Comparison of ENCODE assay signal across 1 cellular context in genomic region chr2:25954199-25954752, GRCh38.
A peak's percentile ranks its signal among the peaks of the same experiment; 100 is the strongest.
TF ChIP-seq lines count a peak whose summit lies in the region.

No MANE protein-coding gene starts in this region.

TF ChIP-seq in HepG2, 621 proteins besides CTCF, POLR2A, EP300 and RAD21 (continued from another document and continues in another):
- TF ChIP-seq ZBTB25 (CRISPR knock-in tag; IDR thresholded peaks at IDR 0.05) (no peak), TBX3 (IDR thresholded peaks at IDR 0.05; ENCODE audit: borderline replicate concordance) (no peak), MIER2 (CRISPR knock-in tag; IDR thresholded peaks at IDR 0.05) (0 out of 2 replicates have a peak, but pooled peaks have one; percentile 20), ZNF619 (CRISPR knock-in tag; IDR thresholded peaks at IDR 0.05) (no peak), REXO4 (CRISPR knock-in tag; IDR thresholded peaks at IDR 0.05; ENCODE audit: borderline replicate concordance) (no peak), GABPB1 (CRISPR knock-in tag; IDR thresholded peaks at IDR 0.05) (0 out of 2 replicates have a peak, but pooled peaks have one; percentile 14), GATAD2A (CRISPR knock-in tag; IDR thresholded peaks at IDR 0.05) (no peak), HIC2 (CRISPR knock-in tag; IDR thresholded peaks at IDR 0.05; ENCODE audit: low read depth) (peak; percentile 48), PAWR (CRISPR knock-in tag; IDR thresholded peaks at IDR 0.05; ENCODE audit: borderline replicate concordance) (no peak), KAT8 (CRISPR knock-in tag; IDR thresholded peaks at IDR 0.05) (no peak), ZMYM4 (CRISPR knock-in tag; IDR thresholded peaks at IDR 0.05) (peak; percentile 47; the same call in 1 of the 2 replicates), ZNF557 (CRISPR knock-in tag; IDR thresholded peaks at IDR 0.05) (no peak), PHF21A (CRISPR knock-in tag; IDR thresholded peaks at IDR 0.05) (peak; percentile 31; the same call in 1 of the 2 replicates), ZNF329 (CRISPR knock-in tag; IDR thresholded peaks at IDR 0.05; ENCODE audit: low read depth) (no peak), RBAK (CRISPR knock-in tag; IDR thresholded peaks at IDR 0.05) (no peak), ZNF790 (CRISPR knock-in tag; IDR thresholded peaks at IDR 0.05; ENCODE audit: borderline replicate concordance) (no peak), SMAD1 (CRISPR knock-in tag; IDR thresholded peaks at IDR 0.05; ENCODE audit: borderline replicate concordance, low read depth) (no peak), RBM22 (optimal IDR thresholded peaks at IDR 0.05; ENCODE audit: low read length) (no peak), POLR2G (IDR thresholded peaks at IDR 0.05; ENCODE audit: low read depth, low read length) (no peak), AGO2 (optimal IDR thresholded peaks at IDR 0.05; ENCODE audit: low read depth, low read length) (no peak), PHF5A (CRISPR knock-in tag; IDR thresholded peaks at IDR 0.05; ENCODE audit: low read depth, unreplicated experiment) (no peak), ZFX (CRISPR knock-in tag; IDR thresholded peaks at IDR 0.05; ENCODE audit: low read depth) (peak; percentile 46), ZBTB20 (CRISPR knock-in tag; IDR thresholded peaks at IDR 0.05; ENCODE audit: borderline replicate concordance, low read depth) (0 out of 2 replicates have a peak, but pooled peaks have one; percentile 7), SOX6 (IDR thresholded peaks at IDR 0.05) (no peak), SOX6 (CRISPR knock-in tag; IDR thresholded peaks at IDR 0.05) (peak; percentile 77), CBX2 (IDR thresholded peaks at IDR 0.05; ENCODE audit: low read depth, low read length) (no peak), CBX2 (CRISPR knock-in tag; IDR thresholded peaks at IDR 0.05; ENCODE audit: low read depth) (no peak), KDM5B (CRISPR knock-in tag; IDR thresholded peaks at IDR 0.05; ENCODE audit: borderline replicate concordance) (peak; percentile 59; the same call in 1 of the 2 replicates), CREB3 (CRISPR knock-in tag; IDR thresholded peaks at IDR 0.05) (no peak), PATZ1 (CRISPR knock-in tag; IDR thresholded peaks at IDR 0.05) (peak; percentile 82), SALL1 (CRISPR knock-in tag; IDR thresholded peaks at IDR 0.05) (peak; percentile 59), TBX2 (CRISPR knock-in tag; IDR thresholded peaks at IDR 0.05; ENCODE audit: borderline replicate concordance) (peak; percentile 40; the same call in 1 of the 2 replicates), ZNF235 (CRISPR knock-in tag; IDR thresholded peaks at IDR 0.05; ENCODE audit: borderline replicate concordance) (0 out of 2 replicates have a peak, but pooled peaks have one; percentile 50), PITX1 (CRISPR knock-in tag; IDR thresholded peaks at IDR 0.05) (0 out of 2 replicates have a peak, but pooled peaks have one; percentile 5), NFE2 (CRISPR knock-in tag; IDR thresholded peaks at IDR 0.05) (no peak), ZNF598 (CRISPR knock-in tag; IDR thresholded peaks at IDR 0.05; ENCODE audit: borderline replicate concordance) (peak; percentile 79; the same call in 1 of the 2 replicates), ZEB1 (IDR thresholded peaks at IDR 0.05; ENCODE audit: insufficient replicate concordance, low read depth) (no peak), ZNF563 (CRISPR knock-in tag; IDR thresholded peaks at IDR 0.05) (no peak), IRF2 (CRISPR knock-in tag; IDR thresholded peaks at IDR 0.05) (no peak), FIP1L1 (IDR thresholded peaks at IDR 0.05; ENCODE audit: borderline replicate concordance, insufficient read depth, low read depth, low read length) (no peak), ZNF224 (CRISPR knock-in tag; IDR thresholded peaks at IDR 0.05) (peak; percentile 44; the same call in 1 of the 2 replicates), MYC (CRISPR knock-in tag; IDR thresholded peaks at IDR 0.05; ENCODE audit: borderline replicate concordance) (peak; percentile 36; the same call in 1 of the 2 replicates), ZNF333 (CRISPR knock-in tag; IDR thresholded peaks at IDR 0.05; ENCODE audit: borderline replicate concordance) (no peak), ZNF883 (CRISPR knock-in tag; IDR thresholded peaks at IDR 0.05; ENCODE audit: not compliant biosample characterization) (peak; percentile 71)
- TF ChIP-seq, protein P1, sequence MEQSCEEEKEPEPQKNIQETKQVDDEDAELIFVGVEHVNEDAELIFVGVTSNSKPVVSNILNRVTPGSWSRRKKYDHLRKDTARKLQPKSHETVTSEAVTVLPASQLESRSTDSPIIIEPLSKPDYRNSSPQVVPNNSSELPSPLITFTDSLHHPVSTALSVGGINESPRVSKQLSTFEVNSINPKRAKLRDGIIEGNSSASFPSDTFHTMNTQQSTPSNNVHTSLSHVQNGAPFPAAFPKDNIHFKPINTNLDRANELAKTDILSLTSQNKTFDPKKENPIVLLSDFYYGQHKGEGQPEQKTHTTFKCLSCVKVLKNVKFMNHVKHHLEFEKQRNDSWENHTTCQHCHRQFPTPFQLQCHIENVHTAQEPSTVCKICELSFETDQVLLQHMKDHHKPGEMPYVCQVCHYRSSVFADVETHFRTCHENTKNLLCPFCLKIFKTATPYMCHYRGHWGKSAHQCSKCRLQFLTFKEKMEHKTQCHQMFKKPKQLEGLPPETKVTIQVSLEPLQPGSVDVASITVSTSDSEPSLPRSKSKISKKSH (CRISPR knock-in tag; IDR thresholded peaks at IDR 0.05; ENCODE audit: borderline replicate concordance) = peak; percentile 79; the same call in 1 of the 2 replicates
- TF ChIP-seq, protein P2, sequence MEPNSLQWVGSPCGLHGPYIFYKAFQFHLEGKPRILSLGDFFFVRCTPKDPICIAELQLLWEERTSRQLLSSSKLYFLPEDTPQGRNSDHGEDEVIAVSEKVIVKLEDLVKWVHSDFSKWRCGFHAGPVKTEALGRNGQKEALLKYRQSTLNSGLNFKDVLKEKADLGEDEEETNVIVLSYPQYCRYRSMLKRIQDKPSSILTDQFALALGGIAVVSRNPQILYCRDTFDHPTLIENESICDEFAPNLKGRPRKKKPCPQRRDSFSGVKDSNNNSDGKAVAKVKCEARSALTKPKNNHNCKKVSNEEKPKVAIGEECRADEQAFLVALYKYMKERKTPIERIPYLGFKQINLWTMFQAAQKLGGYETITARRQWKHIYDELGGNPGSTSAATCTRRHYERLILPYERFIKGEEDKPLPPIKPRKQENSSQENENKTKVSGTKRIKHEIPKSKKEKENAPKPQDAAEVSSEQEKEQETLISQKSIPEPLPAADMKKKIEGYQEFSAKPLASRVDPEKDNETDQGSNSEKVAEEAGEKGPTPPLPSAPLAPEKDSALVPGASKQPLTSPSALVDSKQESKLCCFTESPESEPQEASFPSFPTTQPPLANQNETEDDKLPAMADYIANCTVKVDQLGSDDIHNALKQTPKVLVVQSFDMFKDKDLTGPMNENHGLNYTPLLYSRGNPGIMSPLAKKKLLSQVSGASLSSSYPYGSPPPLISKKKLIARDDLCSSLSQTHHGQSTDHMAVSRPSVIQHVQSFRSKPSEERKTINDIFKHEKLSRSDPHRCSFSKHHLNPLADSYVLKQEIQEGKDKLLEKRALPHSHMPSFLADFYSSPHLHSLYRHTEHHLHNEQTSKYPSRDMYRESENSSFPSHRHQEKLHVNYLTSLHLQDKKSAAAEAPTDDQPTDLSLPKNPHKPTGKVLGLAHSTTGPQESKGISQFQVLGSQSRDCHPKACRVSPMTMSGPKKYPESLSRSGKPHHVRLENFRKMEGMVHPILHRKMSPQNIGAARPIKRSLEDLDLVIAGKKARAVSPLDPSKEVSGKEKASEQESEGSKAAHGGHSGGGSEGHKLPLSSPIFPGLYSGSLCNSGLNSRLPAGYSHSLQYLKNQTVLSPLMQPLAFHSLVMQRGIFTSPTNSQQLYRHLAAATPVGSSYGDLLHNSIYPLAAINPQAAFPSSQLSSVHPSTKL (CRISPR knock-in tag; IDR thresholded peaks at IDR 0.05) = 0 out of 2 replicates have a peak, but pooled peaks have one; percentile 10
- TF ChIP-seq, protein P3, sequence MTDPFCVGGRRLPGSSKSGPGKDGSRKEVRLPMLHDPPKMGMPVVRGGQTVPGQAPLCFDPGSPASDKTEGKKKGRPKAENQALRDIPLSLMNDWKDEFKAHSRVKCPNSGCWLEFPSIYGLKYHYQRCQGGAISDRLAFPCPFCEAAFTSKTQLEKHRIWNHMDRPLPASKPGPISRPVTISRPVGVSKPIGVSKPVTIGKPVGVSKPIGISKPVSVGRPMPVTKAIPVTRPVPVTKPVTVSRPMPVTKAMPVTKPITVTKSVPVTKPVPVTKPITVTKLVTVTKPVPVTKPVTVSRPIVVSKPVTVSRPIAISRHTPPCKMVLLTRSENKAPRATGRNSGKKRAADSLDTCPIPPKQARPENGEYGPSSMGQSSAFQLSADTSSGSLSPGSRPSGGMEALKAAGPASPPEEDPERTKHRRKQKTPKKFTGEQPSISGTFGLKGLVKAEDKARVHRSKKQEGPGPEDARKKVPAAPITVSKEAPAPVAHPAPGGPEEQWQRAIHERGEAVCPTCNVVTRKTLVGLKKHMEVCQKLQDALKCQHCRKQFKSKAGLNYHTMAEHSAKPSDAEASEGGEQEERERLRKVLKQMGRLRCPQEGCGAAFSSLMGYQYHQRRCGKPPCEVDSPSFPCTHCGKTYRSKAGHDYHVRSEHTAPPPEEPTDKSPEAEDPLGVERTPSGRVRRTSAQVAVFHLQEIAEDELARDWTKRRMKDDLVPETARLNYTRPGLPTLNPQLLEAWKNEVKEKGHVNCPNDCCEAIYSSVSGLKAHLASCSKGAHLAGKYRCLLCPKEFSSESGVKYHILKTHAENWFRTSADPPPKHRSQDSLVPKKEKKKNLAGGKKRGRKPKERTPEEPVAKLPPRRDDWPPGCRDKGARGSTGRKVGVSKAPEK (CRISPR knock-in tag; IDR thresholded peaks at IDR 0.05; ENCODE audit: borderline replicate concordance) = no peak
- TF ChIP-seq, protein P4, sequence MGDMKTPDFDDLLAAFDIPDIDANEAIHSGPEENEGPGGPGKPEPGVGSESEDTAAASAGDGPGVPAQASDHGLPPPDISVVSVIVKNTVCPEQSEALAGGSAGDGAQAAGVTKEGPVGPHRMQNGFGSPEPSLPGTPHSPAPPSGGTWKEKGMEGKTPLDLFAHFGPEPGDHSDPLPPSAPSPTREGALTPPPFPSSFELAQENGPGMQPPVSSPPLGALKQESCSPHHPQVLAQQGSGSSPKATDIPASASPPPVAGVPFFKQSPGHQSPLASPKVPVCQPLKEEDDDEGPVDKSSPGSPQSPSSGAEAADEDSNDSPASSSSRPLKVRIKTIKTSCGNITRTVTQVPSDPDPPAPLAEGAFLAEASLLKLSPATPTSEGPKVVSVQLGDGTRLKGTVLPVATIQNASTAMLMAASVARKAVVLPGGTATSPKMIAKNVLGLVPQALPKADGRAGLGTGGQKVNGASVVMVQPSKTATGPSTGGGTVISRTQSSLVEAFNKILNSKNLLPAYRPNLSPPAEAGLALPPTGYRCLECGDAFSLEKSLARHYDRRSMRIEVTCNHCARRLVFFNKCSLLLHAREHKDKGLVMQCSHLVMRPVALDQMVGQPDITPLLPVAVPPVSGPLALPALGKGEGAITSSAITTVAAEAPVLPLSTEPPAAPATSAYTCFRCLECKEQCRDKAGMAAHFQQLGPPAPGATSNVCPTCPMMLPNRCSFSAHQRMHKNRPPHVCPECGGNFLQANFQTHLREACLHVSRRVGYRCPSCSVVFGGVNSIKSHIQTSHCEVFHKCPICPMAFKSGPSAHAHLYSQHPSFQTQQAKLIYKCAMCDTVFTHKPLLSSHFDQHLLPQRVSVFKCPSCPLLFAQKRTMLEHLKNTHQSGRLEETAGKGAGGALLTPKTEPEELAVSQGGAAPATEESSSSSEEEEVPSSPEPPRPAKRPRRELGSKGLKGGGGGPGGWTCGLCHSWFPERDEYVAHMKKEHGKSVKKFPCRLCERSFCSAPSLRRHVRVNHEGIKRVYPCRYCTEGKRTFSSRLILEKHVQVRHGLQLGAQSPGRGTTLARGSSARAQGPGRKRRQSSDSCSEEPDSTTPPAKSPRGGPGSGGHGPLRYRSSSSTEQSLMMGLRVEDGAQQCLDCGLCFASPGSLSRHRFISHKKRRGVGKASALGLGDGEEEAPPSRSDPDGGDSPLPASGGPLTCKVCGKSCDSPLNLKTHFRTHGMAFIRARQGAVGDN (CRISPR knock-in tag; IDR thresholded peaks at IDR 0.05) = peak; percentile 77
